Comparison of ENCODE assay signal across 20 cellular contexts in genomic region chr7:51869452-51869851, GRCh38.
DNase-seq lines count a peak whose midpoint lies in the region; ATAC-seq, FAIRE-seq and TF ChIP-seq lines count a peak whose summit lies in the region.
"Had no signal": no experiment of that assay in that cellular context is flagged by ENCODE, and none has a peak within 500 bp of the region (broad histone marks: within the 10 kb centered on the region; RNA-seq: fewer than 3 reads in every experiment).

No MANE protein-coding gene starts in this region.

- H3K56ac ChIP-seq in H1 (replicated peaks; ENCODE audit: insufficient read length, low read depth, low read length): no peak overlapping the region

- FAIRE-seq in H1 (lab: Jason Lieb, UNC): no peak
- FAIRE-seq: A549, D721Med, G401.6, GM12891, GM19239 had no signal

- no peak overlapping the region for H4K5ac ChIP-seq in H1 (ENCODE audit: insufficient read length, low read depth, low read length)

- no peak overlapping the region for H2BK120ac ChIP-seq in H1 (replicated peaks; ENCODE audit: low read depth, low read length)

- TF ChIP-seq CTCF in H1 (IDR thresholded peaks at IDR 0.05; ENCODE audit: control extremely low read depth in 1 of 3, insufficient read depth in 1 of 3, low read depth in 1 of 3, low read length in 3 of 3): no peak
- no peak for TF ChIP-seq CTCF in osteoblast (IDR thresholded peaks at IDR 0.05; ENCODE audit: extremely low read depth, low read depth, low read length)

- H3K9me3 ChIP-seq in HUES6 (ENCODE audit: control insufficient read depth, insufficient read depth, low read depth, low read length) (no peaks in the 10 kb centered on the region), H1 (ENCODE audit: insufficient read depth in 2 of 2, low read depth in 1 of 2, low read length in 1 of 2) (no peaks in the 10 kb centered on the region), osteoblast (ENCODE audit: low read depth, low read length) (peaks cover 2% of the 10 kb centered on the region)
- H3K9me3 ChIP-seq: A549; BLaER1 treated with 17β-estradiol and CSF1 and Interleukin-3, amounts not matched to agents 10 nM and 100 nM; Caco-2 had no signal

- H2BK20ac ChIP-seq in H1 (ENCODE audit: low read length): no peak overlapping the region

- 93% methylated on average over 6 of the region's 6 CpGs; no CpG with 5 or more reads in 1 of the 2 experiments for WGBS in H1 (ENCODE audit: extremely low coverage in 1 of 2, insufficient coverage in 1 of 2, insufficient read length in 1 of 2, insufficient replicate concordance in 2 of 2, low coverage in 1 of 2, low lambda C conversion rate in 2 of 2, missing lambda C conversion rate in 1 of 2), 2 experiments

- H3K4me3 ChIP-seq in HUES6 (ENCODE audit: low read depth, low read length) (peak overlapping the region; percentile 45; the same call in 1 of the 2 replicates), H1 (ENCODE audit: extremely low read depth in 1 of 4, insufficient read depth in 2 of 4, low read depth in 3 of 4, low read length in 4 of 4) (no peak overlapping the region), osteoblast (ENCODE audit: insufficient read depth, low read length) (no peak overlapping the region)
- H3K4me3 ChIP-seq: A549; BLaER1 treated with 17β-estradiol and CSF1 and Interleukin-3, amounts not matched to agents 10 nM and 100 nM had no signal

- peak overlapping the region; percentile 64; the same call in 1 of the 2 replicates for H3K27ac ChIP-seq in HUES6 (ENCODE audit: low read depth, low read length)
- no peak overlapping the region for H3K27ac ChIP-seq in H1 (ENCODE audit: low read depth, low read length)
- H3K27ac ChIP-seq in osteoblast (ENCODE audit: low read depth, low read length): no peak overlapping the region
- H3K27ac ChIP-seq: 22Rv1; A549; BLaER1 treated with 17β-estradiol and CSF1 and Interleukin-3, amounts not matched to agents 10 nM and 100 nM; C4-2B had no signal

- H3K18ac ChIP-seq in H1 (ENCODE audit: extremely low read depth, low read length): no peak overlapping the region

- H2BK12ac ChIP-seq in H1 (ENCODE audit: low read depth, low read length): no peak overlapping the region

- H2AFZ ChIP-seq in H1 (ENCODE audit: low read length) (no peak overlapping the region), osteoblast (ENCODE audit: low read length) (no peak overlapping the region)

- H3K79me1 ChIP-seq in H1 (ENCODE audit: low read depth, low read length): no peaks in the 10 kb centered on the region

- peaks cover 6% of the 10 kb centered on the region; the same call in 1 of the 2 replicates for H3K4me1 ChIP-seq in HUES6 (ENCODE audit: control insufficient read depth, insufficient read depth, low read length)
- H3K4me1 ChIP-seq in H1 (replicated peaks in 1 of 4; ENCODE audit: control insufficient read depth in 3 of 4, insufficient read depth in 4 of 4, low read length in 3 of 4): no peaks in the 10 kb centered on the region
- no peaks in the 10 kb centered on the region for H3K4me1 ChIP-seq in osteoblast (ENCODE audit: insufficient read depth, low read length)
- H3K4me1 ChIP-seq: A549; BLaER1 treated with 17β-estradiol and CSF1 and Interleukin-3, amounts not matched to agents 10 nM and 100 nM; Caco-2 had no signal

- peak overlapping the region; percentile 87 for H3K9ac ChIP-seq in HUES6 (ENCODE audit: low read length)
- no peak overlapping the region for H3K9ac ChIP-seq in H1 (replicated peaks in 1 of 4; ENCODE audit: extremely low read depth in 1 of 4, low read depth in 3 of 4, low read length in 3 of 4)
- H3K9ac ChIP-seq: BLaER1 treated with 17β-estradiol and CSF1 and Interleukin-3, amounts not matched to agents 10 nM and 100 nM had no signal

- ATAC-seq in HG03442 (IDR thresholded peaks at IDR 0.05; ENCODE audit: unreplicated experiment): no peak
- ATAC-seq in left colon: no peak
- ATAC-seq: A549; CD8-positive, alpha-beta T cell had no signal

- H3K27me3 ChIP-seq in HUES6 (ENCODE audit: control insufficient read depth, insufficient read depth, low read length): no peaks in the 10 kb centered on the region
- no peaks in the 10 kb centered on the region for H3K27me3 ChIP-seq in H1 (replicated peaks in 1 of 4; ENCODE audit: control insufficient read depth in 3 of 4, extremely low read depth in 1 of 4, insufficient read depth in 3 of 4, low read length in 3 of 4)
- no peaks in the 10 kb centered on the region for H3K27me3 ChIP-seq in osteoblast (ENCODE audit: insufficient read depth, low read length)
- H3K27me3 ChIP-seq: BLaER1 treated with 17β-estradiol and CSF1 and Interleukin-3, amounts not matched to agents 10 nM and 100 nM had no signal

- CTCF ChIA-PET in H1 (lab: Charles Lee; ENCODE audit: partially characterized antibody): no interaction called here

- DNase-seq in H1 (ENCODE audit: low read depth in 1 of 2, low spot score in 2 of 2) (no peak), osteoblast (ENCODE audit: insufficient read length, low spot score, missing footprints) (peak; percentile 55), left colon (no peak)
- DNase-seq: AML-193; Caco-2; Calu3; CD4-positive, alpha-beta T cell; CD8-positive, alpha-beta T cell; DMS79 treated with DMSO at 0.1 percent for 48 hours; GF-D8 had no signal

- intact Hi-C loops in left colon (cut with DNase I, micrococcal nuclease): no loop called here

- TF ChIP-seq EP300 in H1 (IDR thresholded peaks at IDR 0.05; ENCODE audit: borderline replicate concordance in 1 of 2, low read depth in 2 of 2, low read length in 2 of 2): no peak

- H2BK5ac ChIP-seq in H1 (ENCODE audit: low read depth, low read length): no peak overlapping the region

- H4K20me1 ChIP-seq in H1 (replicated peaks in 1 of 2; ENCODE audit: control insufficient read depth in 1 of 2, insufficient read depth in 2 of 2, low read length in 2 of 2): no peaks in the 10 kb centered on the region
- no peaks in the 10 kb centered on the region for H4K20me1 ChIP-seq in osteoblast (ENCODE audit: insufficient read depth, low read length)
- H4K20me1 ChIP-seq: BLaER1 treated with 17β-estradiol and CSF1 and Interleukin-3, amounts not matched to agents 10 nM and 100 nM had no signal

- H4K8ac ChIP-seq in H1 (ENCODE audit: extremely low read depth, insufficient read depth, low read length): no peak overlapping the region; the same call in 1 of the 2 replicates

- no peak for TF ChIP-seq RAD21 in H1 (IDR thresholded peaks at IDR 0.05 in 1 of 2, conservative IDR thresholded peaks at IDR 0.05 in 1 of 2; ENCODE audit: low read depth in 2 of 2, low read length in 2 of 2)

- no peaks in the 10 kb centered on the region for H3K36me3 ChIP-seq in HUES6 (ENCODE audit: control insufficient read depth, insufficient read depth, low read length)
- no peaks in the 10 kb centered on the region for H3K36me3 ChIP-seq in H1 (ENCODE audit: control insufficient read depth in 2 of 4, insufficient read depth in 4 of 4, low read length in 3 of 4)
- H3K36me3 ChIP-seq in osteoblast (ENCODE audit: insufficient read depth, low read length): no peaks in the 10 kb centered on the region
- H3K36me3 ChIP-seq: BLaER1 treated with 17β-estradiol and CSF1 and Interleukin-3, amounts not matched to agents 10 nM and 100 nM had no signal

- H3K14ac ChIP-seq in H1 (ENCODE audit: insufficient read length): no peak overlapping the region

- no peaks in the 10 kb centered on the region for H3K23me2 ChIP-seq in H1 (ENCODE audit: low read depth, low read length)

- no peak for TF ChIP-seq POLR2A in H1 (IDR thresholded peaks at IDR 0.05; ENCODE audit: control extremely low read depth in 1 of 2, low read depth in 2 of 2, low read length in 2 of 2)

- no peak overlapping the region for H4K91ac ChIP-seq in H1 (replicated peaks; ENCODE audit: insufficient read length, low read length)

- no peak overlapping the region for H3K4ac ChIP-seq in H1 (replicated peaks; ENCODE audit: insufficient read length, low read depth, low read length)

- H3K23ac ChIP-seq in H1 (ENCODE audit: insufficient read length): no peak overlapping the region

- peak overlapping the region; percentile 37; the same call in 1 of the 2 replicates for H2BK15ac ChIP-seq in H1 (ENCODE audit: low read length)

- POLR2A ChIA-PET in H1 (lab: Charles Lee; ENCODE audit: partially characterized antibody): no interaction called here

- H3K79me2 ChIP-seq in H1 (ENCODE audit: control insufficient read depth in 1 of 2, insufficient read depth in 2 of 2, low read length in 2 of 2) (no peaks in the 10 kb centered on the region), osteoblast (ENCODE audit: insufficient read depth, low read length) (no peaks in the 10 kb centered on the region)

- no peak overlapping the region for H3K4me2 ChIP-seq in H1 (ENCODE audit: insufficient read depth in 1 of 2, low read depth in 2 of 2, low read length in 2 of 2)
- H3K4me2 ChIP-seq in osteoblast (ENCODE audit: insufficient read depth, low read length): no peak overlapping the region
- H3K4me2 ChIP-seq: A549; BLaER1 treated with 17β-estradiol and CSF1 and Interleukin-3, amounts not matched to agents 10 nM and 100 nM had no signal

- no peak overlapping the region for H2AK5ac ChIP-seq in H1 (ENCODE audit: low read depth, low read length)

TF ChIP-seq in H1, 55 proteins besides CTCF, POLR2A, EP300 and RAD21 (continues in another document):
- no peak for TF ChIP-seq FOSL1 (IDR thresholded peaks at IDR 0.05; ENCODE audit: insufficient read depth, low read depth, low read length)
- TF ChIP-seq CTBP2 (IDR thresholded peaks at IDR 0.05; ENCODE audit: borderline replicate concordance, insufficient read depth, insufficient read length, low read length): no peak
- TF ChIP-seq HDAC6 (IDR thresholded peaks at IDR 0.05; ENCODE audit: low read depth, low read length): no peak
- TF ChIP-seq KDM5A (IDR thresholded peaks at IDR 0.05; ENCODE audit: low read length): no peak
- no peak for TF ChIP-seq NANOG (IDR thresholded peaks at IDR 0.05; ENCODE audit: insufficient read depth, low read depth, low read length, poor library complexity, severe bottlenecking)
- TF ChIP-seq KDM4A (IDR thresholded peaks at IDR 0.05; ENCODE audit: low read depth, low read length, severe bottlenecking): no peak
- TF ChIP-seq GABPA (IDR thresholded peaks at IDR 0.05; ENCODE audit: borderline replicate concordance, insufficient read depth, low read length): no peak
- TF ChIP-seq EGR1 (IDR thresholded peaks at IDR 0.05; ENCODE audit: borderline replicate concordance, low read depth, low read length): no peak
- no peak for TF ChIP-seq E2F6 (IDR thresholded peaks at IDR 0.05)
